20 cellular contexts compared by ENCODE assay signal in the genomic region with DNA sequence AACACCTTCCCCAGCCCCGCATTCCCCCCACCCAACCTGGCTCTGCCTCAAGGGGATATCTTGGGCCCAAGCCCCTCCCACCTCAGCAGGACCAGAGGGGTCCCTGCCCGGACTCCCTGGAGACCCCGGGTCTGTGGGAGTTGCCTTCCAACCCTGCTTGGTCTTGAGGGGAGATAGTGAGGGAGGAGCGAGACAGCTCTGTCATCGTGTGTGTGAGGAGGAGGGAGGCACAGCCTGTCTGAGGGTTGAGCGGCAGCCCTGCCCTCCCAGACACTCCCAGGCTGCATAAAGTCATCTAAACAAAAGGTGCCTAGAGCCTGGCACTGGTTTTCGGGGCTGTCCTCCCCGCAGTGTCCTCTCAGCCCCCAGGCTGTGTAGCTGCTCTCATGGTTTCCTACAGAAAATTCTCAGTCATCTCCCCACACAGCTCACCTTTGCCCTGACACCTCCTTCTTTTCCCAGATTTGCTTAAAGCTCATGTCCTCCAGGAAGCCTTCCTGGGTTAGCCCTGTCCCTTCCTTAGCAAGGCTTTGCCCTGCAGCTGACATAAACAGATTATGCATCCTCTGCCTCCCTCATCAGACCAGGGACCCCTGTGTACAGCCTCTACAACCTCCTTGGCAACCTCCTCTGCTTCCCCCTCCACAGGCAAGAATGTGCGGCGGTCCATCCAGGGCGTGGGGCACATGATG. TPM values are rescaled to one million over a fixed set of nuclear protein-coding genes. Genes with fewer than 3 reads are reported as not detected.
A peak's percentile ranks its signal among the peaks of the same experiment; 100 is the strongest.
DNase-seq lines count a peak whose midpoint lies in the region; ATAC-seq lines count a peak whose summit lies in the region.
"Had no signal": no experiment of that assay in that cellular context is flagged by ENCODE, and none has a peak within 500 bp of the region (broad histone marks: within the 10 kb centered on the region; RNA-seq: fewer than 3 reads in every experiment).

No MANE protein-coding gene starts in this region.

- H3K27me3 Mint-ChIP-seq in stimulated activated naive CD8-positive, alpha-beta T cell treated with anti-CD3 and anti-CD28 coated beads, Interleukin-15, amount 100 ng/mL, for 72 hours, result no peaks in the 10 kb centered on the region
- H3K27me3 Mint-ChIP-seq: activated CD4-positive, alpha-beta T cell treated with anti-CD3 and anti-CD28 coated beads for 36 hours; activated CD8-positive, alpha-beta memory T cell treated with anti-CD3 and anti-CD28 coated beads, Interleukin-2, amount 10 ng/mL, durations not matched to agents 7 days and 5 days; activated naive CD4-positive, alpha-beta T cell treated with anti-CD3 and anti-CD28 coated beads, Interleukin-2, amount 50 U/mL, for 24 hours; natural killer cell treated with Interleukin-12 subunit alpha and Interleukin-12 subunit beta and Interleukin-15 and Interleukin-18, amount 100 ng/mL, for 72 hours had no signal

- no peaks in the 10 kb centered on the region for H3K4me1 Mint-ChIP-seq in stimulated activated naive CD8-positive, alpha-beta T cell treated with anti-CD3 and anti-CD28 coated beads, Interleukin-15, amount 100 ng/mL, for 72 hours

- peak; percentile 11 for ATAC-seq in stimulated activated naive CD8-positive, alpha-beta T cell treated with anti-CD3 and anti-CD28 coated beads, Interleukin-15, amount 100 ng/mL, for 72 hours
- no peak for ATAC-seq in stimulated activated naive CD8-positive, alpha-beta T cell treated with anti-CD3 and anti-CD28 coated beads, Interleukin-15, Interleukin-2, amounts not matched to agents 100 U/mL and 50 U/mL, for 24 hours
- ATAC-seq in esophagus mucosa (peak; percentile 38), HG03108 (IDR thresholded peaks at IDR 0.05; ENCODE audit: unreplicated experiment) (no peak), HG02884 (IDR thresholded peaks at IDR 0.05; ENCODE audit: unreplicated experiment) (no peak)
- ATAC-seq: activated CD4-positive, alpha-beta T cell treated with anti-CD3 and anti-CD28 coated beads for 36 hours; activated CD8-positive, alpha-beta memory T cell treated with anti-CD3 and anti-CD28 coated beads, Interleukin-2, amount 10 ng/mL, durations not matched to agents 7 days and 5 days; natural killer cell treated with Interleukin-12 subunit alpha and Interleukin-12 subunit beta and Interleukin-15 and Interleukin-18, amount 100 ng/mL, for 72 hours had no signal

- no peak overlapping the region for H3K4me3 Mint-ChIP-seq in stimulated activated naive CD8-positive, alpha-beta T cell treated with anti-CD3 and anti-CD28 coated beads, Interleukin-15, amount 100 ng/mL, for 72 hours
- H3K4me3 Mint-ChIP-seq: activated CD4-positive, alpha-beta T cell treated with anti-CD3 and anti-CD28 coated beads for 36 hours; activated CD8-positive, alpha-beta memory T cell treated with anti-CD3 and anti-CD28 coated beads, Interleukin-2, amount 10 ng/mL, durations not matched to agents 7 days and 5 days; activated naive CD4-positive, alpha-beta T cell treated with anti-CD3 and anti-CD28 coated beads, Interleukin-2, amount 50 U/mL, for 24 hours; natural killer cell treated with Interleukin-12 subunit alpha and Interleukin-12 subunit beta and Interleukin-15 and Interleukin-18, amount 100 ng/mL, for 72 hours had no signal

- no peak overlapping the region for H3K27ac Mint-ChIP-seq in stimulated activated naive CD8-positive, alpha-beta T cell treated with anti-CD3 and anti-CD28 coated beads, Interleukin-15, amount 100 ng/mL, for 72 hours
- H3K27ac Mint-ChIP-seq: activated CD4-positive, alpha-beta T cell treated with anti-CD3 and anti-CD28 coated beads for 36 hours; activated CD8-positive, alpha-beta memory T cell treated with anti-CD3 and anti-CD28 coated beads, Interleukin-2, amount 10 ng/mL, durations not matched to agents 7 days and 5 days; activated naive CD4-positive, alpha-beta T cell treated with anti-CD3 and anti-CD28 coated beads, Interleukin-2, amount 50 U/mL, for 24 hours; natural killer cell treated with Interleukin-12 subunit alpha and Interleukin-12 subunit beta and Interleukin-15 and Interleukin-18, amount 100 ng/mL, for 72 hours had no signal

- no peaks in the 10 kb centered on the region for H3K9me3 Mint-ChIP-seq in stimulated activated naive CD8-positive, alpha-beta T cell treated with anti-CD3 and anti-CD28 coated beads, Interleukin-15, amount 100 ng/mL, for 72 hours
- H3K9me3 Mint-ChIP-seq: activated naive CD4-positive, alpha-beta T cell treated with anti-CD3 and anti-CD28 coated beads, Interleukin-2, amount 50 U/mL, for 24 hours; natural killer cell treated with Interleukin-12 subunit alpha and Interleukin-12 subunit beta and Interleukin-15 and Interleukin-18, amount 100 ng/mL, for 72 hours had no signal

- no peak for DNase-seq in stimulated activated naive CD8-positive, alpha-beta T cell treated with anti-CD3 and anti-CD28 coated beads, Interleukin-15, amount 100 ng/mL, for 72 hours
- no peak for DNase-seq in stimulated activated naive CD8-positive, alpha-beta T cell treated with anti-CD3 and anti-CD28 coated beads, Interleukin-15, Interleukin-2, amounts not matched to agents 100 U/mL and 50 U/mL, for 24 hours
- DNase-seq in M059J (ENCODE audit: low read depth) (peak; percentile 48), NCI-H345 (lab: John Stamatoyannopoulos, UW) (no peak)
- DNase-seq: activated CD8-positive, alpha-beta memory T cell treated with anti-CD3 and anti-CD28 coated beads, Interleukin-2, amount 10 ng/mL, durations not matched to agents 7 days and 5 days; C1 segment of cervical spinal cord; effector CD4-positive, alpha-beta T cell; islet precursor cell; NCI-H1105 treated with DMSO at 0.1 percent for 48 hours; NCI-H1930; ovary; small intestine; stimulated activated CD8-positive, alpha-beta memory T cell treated with anti-CD3 and anti-CD28 coated beads, Interleukin-4, amount 100 ng/mL, for 48 hours; trophoblast cell had no signal

RNA-seq across cellular contexts. Expression of a gene that starts 40.0 kb away (rescaled TPM):
- total RNA-seq in M059J (2014; rRNA removed; shearing (Covaris generic)), result 81.0 and 97.6 TPM in 2 replicates
- total RNA-seq in esophagus mucosa, result 77.6 TPM

RNA-seq across cellular contexts. Expression of a gene that starts 50.4 kb away (rescaled TPM):
- total RNA-seq in M059J (2014; rRNA removed; shearing (Covaris generic)), result 21.9 and 40.3 TPM in 2 replicates
- total RNA-seq in esophagus mucosa, result 23.7 TPM

Comparison
In these comparisons a context has a peak if more than half of its experiments do, and no peak if none do; other contexts are left out.
1. ATAC-seq: peak in stimulated activated naive CD8-positive, alpha-beta T cell treated with anti-CD3 and anti-CD28 coated beads, Interleukin-15, amount 100 ng/mL, for 72 hours (single experiment) and esophagus mucosa (single experiment); none in stimulated activated naive CD8-positive, alpha-beta T cell treated with anti-CD3 and anti-CD28 coated beads, Interleukin-15, Interleukin-2, amounts not matched to agents 100 U/mL and 50 U/mL, for 24 hours (single experiment), HG03108 (single experiment) and HG02884 (single experiment).